In the genomic region with DNA sequence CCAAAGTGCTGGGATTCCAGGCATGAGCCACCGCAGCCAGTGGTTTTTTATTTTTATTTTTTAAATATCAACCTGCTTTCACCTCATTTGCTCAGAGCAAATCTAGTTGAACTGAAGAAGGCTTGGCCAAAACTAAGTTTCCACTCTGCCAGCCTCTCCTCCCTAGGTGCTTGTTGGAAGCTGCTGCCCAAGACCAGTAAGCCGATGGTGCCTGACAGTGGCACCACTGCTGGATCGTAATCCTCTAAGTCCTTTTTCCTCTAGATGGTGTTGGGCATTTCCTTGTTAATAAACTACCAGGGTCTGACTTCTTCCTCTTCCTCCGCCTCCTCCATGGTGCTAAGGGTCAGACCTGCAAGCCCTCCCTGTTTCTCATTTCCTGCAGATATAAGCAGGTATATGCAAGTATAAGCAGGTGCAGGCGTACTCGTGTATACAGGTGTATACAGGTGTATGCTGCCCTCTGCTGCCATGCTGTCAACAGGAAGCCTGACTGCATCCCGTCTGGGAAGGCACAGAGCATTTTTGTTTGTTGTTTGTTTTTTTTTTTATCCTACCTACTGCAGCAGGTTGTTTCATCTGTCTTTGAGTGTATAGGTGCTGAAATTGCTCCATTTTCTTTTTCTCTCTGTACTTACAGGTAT, we compare ENCODE assay signal across 9 cellular contexts. TPM values are rescaled to one million over a fixed set of nuclear protein-coding genes. Genes with fewer than 3 reads are reported as not detected.
DNase-seq lines count a peak whose midpoint lies in the region; ATAC-seq and TF ChIP-seq lines count a peak whose summit lies in the region.
"Had no signal": no experiment of that assay in that cellular context is flagged by ENCODE, and none has a peak within 500 bp of the region (broad histone marks: within the 10 kb centered on the region; RNA-seq: fewer than 3 reads in every experiment).

No MANE protein-coding gene starts in this region.

- no peak overlapping the region for H2AFZ ChIP-seq in DND-41 (ENCODE audit: low read depth, low read length)
- no peak overlapping the region for H2AFZ ChIP-seq in Loucy (ENCODE audit: low read length)

- H3K4me1 ChIP-seq in DND-41 (ENCODE audit: insufficient read depth, low read length) (peaks cover 51% of the 10 kb centered on the region), Loucy (ENCODE audit: insufficient read depth, low read length, poor library complexity, severe bottlenecking) (peaks cover 37% of the 10 kb centered on the region)

- H3K27ac Mint-ChIP-seq in activated naive CD8-positive, alpha-beta T cell: peak overlapping the region; percentile 43
- H3K27ac Mint-ChIP-seq in natural killer cell: peak overlapping the region in 1 of 2 donors; percentile 48

- H3K9me3 ChIP-seq in DND-41 (ENCODE audit: insufficient read depth, low read length, severe bottlenecking) (no peaks in the 10 kb centered on the region), Loucy (ENCODE audit: insufficient read depth, low read depth, low read length) (no peaks in the 10 kb centered on the region)

- H3K27ac ChIP-seq in DND-41 (ENCODE audit: low read length): no peak overlapping the region

- peak overlapping the region; percentile 97 for H3K4me2 ChIP-seq in DND-41 (ENCODE audit: insufficient read depth, low read length)
- peak overlapping the region; percentile 74 for H3K4me2 ChIP-seq in Loucy (ENCODE audit: low read depth, low read length, poor library complexity, severe bottlenecking)

- H3F3A ChIP-seq in Loucy (ENCODE audit: low read depth): peaks cover 4% of the 10 kb centered on the region; the same call in 1 of the 2 replicates

- no peaks in the 10 kb centered on the region for H3K9me3 Mint-ChIP-seq in activated naive CD8-positive, alpha-beta T cell (ENCODE audit: low read depth)
- H3K9me3 Mint-ChIP-seq in natural killer cell: no peaks in the 10 kb centered on the region

- no peak for ATAC-seq in DND-41 (ENCODE audit: insufficient read depth, low read depth)
- no peak for ATAC-seq in natural killer cell
- no peak for ATAC-seq in GM19452 (IDR thresholded peaks at IDR 0.05; ENCODE audit: unreplicated experiment)
- ATAC-seq in GM18867 (IDR thresholded peaks at IDR 0.05; ENCODE audit: unreplicated experiment): no peak
- no peak for ATAC-seq in HG03025 (IDR thresholded peaks at IDR 0.05; ENCODE audit: low FRiP score, unreplicated experiment)

- peaks cover 58% of the 10 kb centered on the region for H3K36me3 ChIP-seq in DND-41 (ENCODE audit: insufficient read depth, low read length)
- H3K36me3 ChIP-seq in Loucy (ENCODE audit: insufficient read depth, low read length): peaks cover 39% of the 10 kb centered on the region; the same call in 1 of the 2 replicates

- H3K36me3 Mint-ChIP-seq in activated naive CD8-positive, alpha-beta T cell: peaks cover 4% of the 10 kb centered on the region
- H3K36me3 Mint-ChIP-seq in natural killer cell: peaks cover 10% of the 10 kb centered on the region

- intact Hi-C loops in natural killer cell (cut with micrococcal nuclease): no loop called here

- DNase-seq in DND-41 (no peak), natural killer cell (no peak)
- DNase-seq: SHP77 treated with DMSO at 0.1 percent for 48 hours had no signal

- peaks cover 25% of the 10 kb centered on the region for H4K20me1 ChIP-seq in DND-41 (ENCODE audit: insufficient read depth, low read length)
- peaks cover 9% of the 10 kb centered on the region for H4K20me1 ChIP-seq in Loucy (ENCODE audit: insufficient read depth, low read length, poor library complexity, severe bottlenecking)

- no peaks in the 10 kb centered on the region for H3K27me3 ChIP-seq in DND-41 (ENCODE audit: insufficient read depth, low read length, poor library complexity)
- H3K27me3 ChIP-seq in Loucy (ENCODE audit: insufficient read depth, low read length, poor library complexity, severe bottlenecking): no peaks in the 10 kb centered on the region
- H3K27me3 ChIP-seq: dorsolateral prefrontal cortex had no signal

- H3K4me3 ChIP-seq in DND-41 (ENCODE audit: low read depth in 1 of 2, low read length in 2 of 2) (no peak overlapping the region), Loucy (ENCODE audit: low read length, poor library complexity, severe bottlenecking) (peak overlapping the region; percentile 82)

- H3K79me2 ChIP-seq in DND-41 (ENCODE audit: insufficient read depth, low read length) (peaks cover 45% of the 10 kb centered on the region), Loucy (ENCODE audit: insufficient read depth, low read length) (peaks cover 62% of the 10 kb centered on the region)

- no peaks in the 10 kb centered on the region for H3K27me3 Mint-ChIP-seq in activated naive CD8-positive, alpha-beta T cell
- no peaks in the 10 kb centered on the region for H3K27me3 Mint-ChIP-seq in natural killer cell (ENCODE audit: low read depth in 2 of 2)

- H3K4me1 Mint-ChIP-seq in activated naive CD8-positive, alpha-beta T cell (ENCODE audit: low read depth): peaks cover 47% of the 10 kb centered on the region
- peaks cover 52 to 64% of the 10 kb centered on the region in 2 donors for H3K4me1 Mint-ChIP-seq in natural killer cell

- TF ChIP-seq CTCF in DND-41 (IDR thresholded peaks at IDR 0.05; ENCODE audit: borderline replicate concordance, extremely low read depth, low read length, poor library complexity, severe bottlenecking) (no peak), Loucy (conservative IDR thresholded peaks at IDR 0.05; ENCODE audit: low read length) (0 out of 2 replicates have a peak, but pooled peaks have one; percentile 11), natural killer cell (IDR thresholded peaks at IDR 0.05) (no peak)

- H3K4me3 Mint-ChIP-seq in activated naive CD8-positive, alpha-beta T cell: peak overlapping the region; percentile 64
- peak overlapping the region; percentile 93 for H3K4me3 Mint-ChIP-seq in natural killer cell

- no peak overlapping the region for H3K9ac ChIP-seq in DND-41 (ENCODE audit: low read depth, low read length)
- peak overlapping the region; percentile 89 for H3K9ac ChIP-seq in Loucy (ENCODE audit: low read depth, low read length, poor library complexity, severe bottlenecking)

- no peaks in the 10 kb centered on the region for H3K9me2 ChIP-seq in Loucy (replicated peaks; ENCODE audit: low read depth, low read length)

RNA-seq across cellular contexts. Expression of gene NADSYN1, which starts 1.6 kb away (rescaled TPM):
- total RNA-seq in natural killer cell: 100 to 1,000 TPM; 134 to 156 (median 150) TPM

RNA-seq across cellular contexts. Expression of gene DHCR7, which starts 6.4 kb away (rescaled TPM):
- 10 to 100 TPM; 12.5 to 18.1 (median 15.9) TPM for total RNA-seq in natural killer cell
